Comparison of ENCODE assay signal across 30 cellular contexts in the genomic region with DNA sequence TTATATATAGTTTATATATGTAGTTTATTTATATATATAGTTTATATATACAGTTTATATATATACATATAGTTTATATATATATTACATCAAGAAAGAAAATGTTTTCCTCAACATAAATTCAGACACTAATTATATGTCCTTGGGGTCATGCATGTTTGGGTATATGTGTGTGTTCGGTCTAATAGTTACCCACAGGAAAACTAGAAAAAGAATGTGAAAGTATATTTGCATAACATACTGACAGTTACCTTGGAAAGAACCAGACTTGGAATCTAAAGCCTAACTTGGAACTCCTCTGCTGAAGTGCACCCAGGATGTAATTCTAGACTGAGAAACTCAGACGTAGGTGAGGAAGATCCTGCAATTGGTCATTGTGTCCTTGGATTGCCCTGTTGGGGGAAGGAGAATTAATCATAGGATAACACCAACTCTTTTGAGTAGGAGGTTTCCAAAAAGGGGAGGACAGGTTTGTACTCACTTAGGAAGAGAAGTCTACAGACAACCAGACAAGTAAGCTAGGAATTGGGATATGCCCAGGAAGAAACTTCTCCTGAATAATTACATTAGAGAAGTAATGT. TPM values are rescaled to one million over a fixed set of nuclear protein-coding genes. Genes with fewer than 3 reads are reported as not detected.
DNase-seq lines count a peak whose midpoint lies in the region; ATAC-seq, FAIRE-seq and TF ChIP-seq lines count a peak whose summit lies in the region.
"Had no signal": no experiment of that assay in that cellular context is flagged by ENCODE, and none has a peak within 500 bp of the region (broad histone marks: within the 10 kb centered on the region; RNA-seq: fewer than 3 reads in every experiment).

No MANE protein-coding gene starts in this region.

- POLR2A ChIA-PET in HEK293 (lab: Yijun Ruan, JAX), result no interaction called here
- POLR2A ChIA-PET in K562 (lab: Yijun Ruan, JAX), result no interaction called here

- FAIRE-seq in K562 (lab: Jason Lieb, UNC), result no peak
- FAIRE-seq: D721Med had no signal

- H2BK5ac ChIP-seq in mesenchymal stem cell (ENCODE audit: low read depth, low read length, poor library complexity, severe bottlenecking) (no peak overlapping the region), neuronal stem cell (ENCODE audit: low read length) (no peak overlapping the region)

- ATAC-seq in K562, result peak; percentile 50; the same call in 2 of the 3 replicates
- ATAC-seq: upper lobe of right lung had no signal

- in situ Hi-C loops in K562 (cut with MboI), result no loop called here

- H3K9me1 ChIP-seq in K562 (ENCODE audit: control insufficient read depth, insufficient read depth, low read length), result no peaks in the 10 kb centered on the region

- H3K36me3 ChIP-seq in HEK293 (ENCODE audit: control insufficient read depth in 2 of 2, insufficient read depth in 1 of 2, low read length in 2 of 2) (no peaks in the 10 kb centered on the region), K562 (ENCODE audit: control insufficient read depth, insufficient read depth, low read length) (no peaks in the 10 kb centered on the region), mesenchymal stem cell (ENCODE audit: control insufficient read depth in 1 of 2, insufficient read depth in 2 of 2, low read depth in 1 of 2, low read length in 2 of 2) (no peaks in the 10 kb centered on the region), neuronal stem cell (replicated peaks in 1 of 2; ENCODE audit: control insufficient read depth in 2 of 2, insufficient read depth in 2 of 2, low read length in 2 of 2) (no peaks in the 10 kb centered on the region)
- H3K36me3 ChIP-seq: ovary, suprapubic skin, upper lobe of right lung had no signal

- H3K9me3 Mint-ChIP-seq in activated naive CD4-positive, alpha-beta T cell treated with anti-CD3 and anti-CD28 coated beads, Interleukin-2, amount 10 ng/mL, durations not matched to agents 7 days and 5 days, result peaks cover 3% of the 10 kb centered on the region
- H3K9me3 Mint-ChIP-seq in activated naive CD4-positive, alpha-beta T cell treated with anti-CD3 and anti-CD28 coated beads for 36 hours, result no peaks in the 10 kb centered on the region
- H3K9me3 Mint-ChIP-seq: CD4-positive, alpha-beta T cell; HFFc6 had no signal

- no peaks in the 10 kb centered on the region for H3K79me1 ChIP-seq in mesenchymal stem cell (replicated peaks; ENCODE audit: low read length, poor library complexity, severe bottlenecking)
- no peaks in the 10 kb centered on the region for H3K79me1 ChIP-seq in neuronal stem cell (ENCODE audit: low read depth, low read length)

- no peak overlapping the region for H3K4me2 ChIP-seq in K562 (ENCODE audit: insufficient read depth, low read length)
- no peak overlapping the region for H3K4me2 ChIP-seq in mesenchymal stem cell (ENCODE audit: low read length, poor library complexity, severe bottlenecking)
- no peak overlapping the region for H3K4me2 ChIP-seq in neuronal stem cell (ENCODE audit: insufficient read depth, low read length, poor library complexity, severe bottlenecking)

- peaks cover 30% of the 10 kb centered on the region for H3K27me3 Mint-ChIP-seq in activated naive CD4-positive, alpha-beta T cell treated with anti-CD3 and anti-CD28 coated beads, Interleukin-2, amount 10 ng/mL, durations not matched to agents 7 days and 5 days
- H3K27me3 Mint-ChIP-seq in activated naive CD4-positive, alpha-beta T cell treated with anti-CD3 and anti-CD28 coated beads for 36 hours (ENCODE audit: low read depth), result no peaks in the 10 kb centered on the region

- 9% methylated on average over 2 of the region's 2 CpGs for WGBS in K562 (ENCODE audit: insufficient coverage, low coverage, missing lambda C conversion rate)
- WGBS in mesenchymal stem cell, result 78% methylated on average over 1 of the region's 2 CpGs
- no CpG with 5 or more reads among the region's 2 CpGs for WGBS in neuronal stem cell (ENCODE audit: extremely low coverage in 2 of 2, insufficient read length in 2 of 2, insufficient replicate concordance in 1 of 2), 2 donors

- H3K4me3 ChIP-seq in HEK293 (ENCODE audit: low read depth, low read length) (no peak overlapping the region), K562 (no peak overlapping the region), mesenchymal stem cell (ENCODE audit: insufficient read depth in 1 of 2, low read depth in 1 of 2, low read length in 2 of 2) (no peak overlapping the region), neuronal stem cell (ENCODE audit: low read length in 2 of 2) (no peak overlapping the region)
- H3K4me3 ChIP-seq: ovary, suprapubic skin, upper lobe of right lung had no signal

- H4K20me1 ChIP-seq in K562 (replicated peaks; ENCODE audit: control insufficient read depth, insufficient read depth, low read length), result no peaks in the 10 kb centered on the region

- H3K9ac ChIP-seq in K562 (ENCODE audit: insufficient read depth in 1 of 2, low read depth in 2 of 2, low read length in 2 of 2) (no peak overlapping the region), mesenchymal stem cell (ENCODE audit: low read length) (no peak overlapping the region), neuronal stem cell (ENCODE audit: low read depth, low read length, poor library complexity) (no peak overlapping the region)

- H2BK12ac ChIP-seq in mesenchymal stem cell (ENCODE audit: low read length in 2 of 2) (no peak overlapping the region), neuronal stem cell (ENCODE audit: low read length) (no peak overlapping the region)

- H3K27me3 ChIP-seq in K562 (ENCODE audit: control insufficient read depth in 2 of 2, insufficient read depth in 2 of 2, low read length in 2 of 2) (no peaks in the 10 kb centered on the region), mesenchymal stem cell (ENCODE audit: control insufficient read depth in 1 of 2, insufficient read depth in 1 of 2, low read length in 2 of 2) (no peaks in the 10 kb centered on the region), neuronal stem cell (ENCODE audit: control insufficient read depth in 3 of 3, insufficient read depth in 3 of 3, low read depth in 1 of 3, low read length in 3 of 3) (peaks cover 0 to under 1% (median 0%) of the 10 kb centered on the region in 3 experiments)
- H3K27me3 ChIP-seq: ovary, suprapubic skin, upper lobe of right lung had no signal

- H3K4me1 Mint-ChIP-seq in activated naive CD4-positive, alpha-beta T cell treated with anti-CD3 and anti-CD28 coated beads, Interleukin-2, amount 10 ng/mL, durations not matched to agents 7 days and 5 days, result no peaks in the 10 kb centered on the region
- no peaks in the 10 kb centered on the region for H3K4me1 Mint-ChIP-seq in activated naive CD4-positive, alpha-beta T cell treated with anti-CD3 and anti-CD28 coated beads for 36 hours (ENCODE audit: low read depth)
- H3K4me1 Mint-ChIP-seq: nephron progenitor cell had no signal

- BruUV-seq in K562 (replicated peaks; lab: Mats Ljungman, UMichigan), result no TSS peak

- H3K36me3 Mint-ChIP-seq in activated naive CD4-positive, alpha-beta T cell treated with anti-CD3 and anti-CD28 coated beads, Interleukin-2, amount 10 ng/mL, durations not matched to agents 7 days and 5 days, result no peaks in the 10 kb centered on the region
- H3K36me3 Mint-ChIP-seq in activated naive CD4-positive, alpha-beta T cell treated with anti-CD3 and anti-CD28 coated beads for 36 hours (ENCODE audit: low read depth), result no peaks in the 10 kb centered on the region

- no peak overlapping the region for H3K4me3 Mint-ChIP-seq in activated naive CD4-positive, alpha-beta T cell treated with anti-CD3 and anti-CD28 coated beads, Interleukin-2, amount 10 ng/mL, durations not matched to agents 7 days and 5 days
- H3K4me3 Mint-ChIP-seq in activated naive CD4-positive, alpha-beta T cell treated with anti-CD3 and anti-CD28 coated beads for 36 hours, result no peak overlapping the region
- H3K4me3 Mint-ChIP-seq: CD4-positive, alpha-beta T cell; HFFc6; nephron progenitor cell had no signal

- H2AK5ac ChIP-seq in mesenchymal stem cell (ENCODE audit: low read length, severe bottlenecking), result no peak overlapping the region
- no peak overlapping the region for H2AK5ac ChIP-seq in neuronal stem cell (ENCODE audit: low read depth, low read length)

- H3K18ac ChIP-seq in mesenchymal stem cell (ENCODE audit: low read depth in 1 of 2, low read length in 2 of 2) (no peak overlapping the region), neuronal stem cell (ENCODE audit: low read length) (no peak overlapping the region)

- H3K27ac ChIP-seq in HEK293 (ENCODE audit: extremely low read depth, low read depth, low read length) (no peak overlapping the region), K562 (ENCODE audit: extremely low read depth, low read depth, low read length) (no peak overlapping the region), mesenchymal stem cell (ENCODE audit: low read length, poor library complexity, severe bottlenecking) (no peak overlapping the region), neuronal stem cell (replicated peaks; ENCODE audit: low read length) (no peak overlapping the region)
- H3K27ac ChIP-seq: epithelial cell of prostate, ovary, suprapubic skin, upper lobe of right lung, VCaP had no signal

- H4K8ac ChIP-seq in mesenchymal stem cell (ENCODE audit: low read length), result no peak overlapping the region
- H4K8ac ChIP-seq in neuronal stem cell (ENCODE audit: low read depth, low read length), result no peak overlapping the region

- CTCF ChIA-PET in activated naive CD4-positive, alpha-beta T cell treated with anti-CD3 and anti-CD28 coated beads, Interleukin-2, amount 10 ng/mL, durations not matched to agents 7 days and 5 days (lab: Charles Lee), result no interaction called here
- CTCF ChIA-PET in activated naive CD4-positive, alpha-beta T cell treated with anti-CD3 and anti-CD28 coated beads for 36 hours (lab: Charles Lee), result no interaction called here
- CTCF ChIA-PET in HEK293 (lab: Yijun Ruan, JAX) (no interaction called here), K562 (lab: Yijun Ruan, JAX; ENCODE audit: low intra/inter-chr PET ratio) (no interaction called here)

- no peaks in the 10 kb centered on the region for H3K4me1 ChIP-seq in HEK293 (ENCODE audit: control insufficient read depth, insufficient read depth, low read length)
- H3K4me1 ChIP-seq in K562 (replicated peaks in 1 of 2; ENCODE audit: control insufficient read depth in 2 of 2, insufficient read depth in 2 of 2, low read length in 2 of 2), result no peaks in the 10 kb centered on the region
- no peaks in the 10 kb centered on the region for H3K4me1 ChIP-seq in mesenchymal stem cell (ENCODE audit: control insufficient read depth, insufficient read depth, low read depth, low read length)
- H3K4me1 ChIP-seq in neuronal stem cell (ENCODE audit: control insufficient read depth in 2 of 2, insufficient read depth in 1 of 2, low read depth in 1 of 2, low read length in 2 of 2), result no peaks in the 10 kb centered on the region
- H3K4me1 ChIP-seq: suprapubic skin, upper lobe of right lung had no signal

- DNase-seq in activated naive CD4-positive, alpha-beta T cell treated with anti-CD3 and anti-CD28 coated beads, Interleukin-2, amount 10 ng/mL, durations not matched to agents 7 days and 5 days, result no peak
- DNase-seq in activated naive CD4-positive, alpha-beta T cell treated with anti-CD3 and anti-CD28 coated beads for 36 hours, result no peak
- no peak for DNase-seq in K562 (ENCODE audit: extremely low read depth in 1 of 4, low spot score in 3 of 4)
- DNase-seq in mesenchymal stem cell, result no peak
- no peak for DNase-seq in putamen (ENCODE audit: low spot score)
- DNase-seq in neuronal stem cell (ENCODE audit: low spot score), result no peak
- DNase-seq in LoVo (ENCODE audit: low spot score), result no peak
- DNase-seq: 8988T; activated CD4-positive, alpha-beta T cell treated with anti-CD3 and anti-CD28 coated beads for 48 hours; activated gamma-delta T cell treated with Interleukin-2 at 50 U/mL for 16 hours; activated T-cell treated with anti-CD3 and anti-CD28 coated beads, Interleukin-2, amount 50 U/mL, for 1 hour; CD4-positive, alpha-beta T cell; cortex of kidney; DND-41; effector memory CD4-positive, alpha-beta T cell; GOT3; HFFc6; Kasumi-1; NCI-H1694; NCI-H82; nephron progenitor cell; ovary; retina; stimulated activated naive CD4-positive, alpha-beta T cell treated with Interleukin-2 at 50 U/mL for 16 hours; upper lobe of right lung had no signal

- TF ChIP-seq EP300 in K562 (IDR thresholded peaks at IDR 0.05; ENCODE audit: low read length), result no peak

- no peak for TF ChIP-seq POLR2A in K562 (conservative IDR thresholded peaks at IDR 0.05)

- intact Hi-C loops in activated naive CD4-positive, alpha-beta T cell treated with anti-CD3 and anti-CD28 coated beads for 36 hours (cut with micrococcal nuclease), result no loop called here
- intact Hi-C loops in K562 (cut with micrococcal nuclease), result no loop called here

- H3K14ac ChIP-seq in mesenchymal stem cell (ENCODE audit: low read length in 2 of 2), result no peak overlapping the region
- no peak overlapping the region for H3K14ac ChIP-seq in neuronal stem cell (ENCODE audit: low read length)

- H2BK15ac ChIP-seq in mesenchymal stem cell (ENCODE audit: low read depth, poor library complexity, severe bottlenecking) (no peak overlapping the region), neuronal stem cell (ENCODE audit: low read length) (no peak overlapping the region)

- TF ChIP-seq RAD21 in K562 (CRISPR knock-in tag; conservative IDR thresholded peaks at IDR 0.05 in 1 of 2, IDR thresholded peaks at IDR 0.05 in 1 of 2), result no peak

- no peaks in the 10 kb centered on the region for H3K79me2 ChIP-seq in K562 (ENCODE audit: control insufficient read depth, insufficient read depth, low read length)

- H2BK120ac ChIP-seq in mesenchymal stem cell (ENCODE audit: low read depth, low read length) (no peak overlapping the region), neuronal stem cell (ENCODE audit: low read depth, low read length) (no peak overlapping the region)

- H3K23ac ChIP-seq in mesenchymal stem cell (ENCODE audit: low read length in 2 of 2) (no peak overlapping the region), neuronal stem cell (ENCODE audit: low read depth, low read length, poor library complexity) (no peak overlapping the region)

- TF ChIP-seq CTCF in HEK293 (tag by site-specific recombination; IDR thresholded peaks at IDR 0.05) (no peak), K562 (IDR thresholded peaks at IDR 0.05 in 2 of 3, conservative IDR thresholded peaks at IDR 0.05 in 1 of 3; ENCODE audit: insufficient read depth in 2 of 3, low read depth in 1 of 3, low read length in 3 of 3) (no peak)

- H2AFZ ChIP-seq in K562 (ENCODE audit: low read depth, low read length), result no peak overlapping the region
- no peak overlapping the region for H2AFZ ChIP-seq in mesenchymal stem cell (ENCODE audit: low read depth, low read length)
- H2AFZ ChIP-seq in neuronal stem cell (ENCODE audit: low read length), result no peak overlapping the region

- peak overlapping the region; percentile 9 for H3K27ac Mint-ChIP-seq in activated naive CD4-positive, alpha-beta T cell treated with anti-CD3 and anti-CD28 coated beads, Interleukin-2, amount 10 ng/mL, durations not matched to agents 7 days and 5 days
- H3K27ac Mint-ChIP-seq in activated naive CD4-positive, alpha-beta T cell treated with anti-CD3 and anti-CD28 coated beads for 36 hours, result no peak overlapping the region
- H3K27ac Mint-ChIP-seq: CD4-positive, alpha-beta T cell; HFFc6; nephron progenitor cell had no signal

- H3K9me3 ChIP-seq in HEK293 (ENCODE audit: control insufficient read depth, insufficient read depth, low read depth, low read length) (no peaks in the 10 kb centered on the region), K562 (replicated peaks; ENCODE audit: control insufficient read depth, insufficient read depth, low read depth, low read length) (peaks cover 5% of the 10 kb centered on the region; the same call in 1 of the 2 replicates), mesenchymal stem cell (ENCODE audit: control insufficient read depth, low read length) (no peaks in the 10 kb centered on the region), neuronal stem cell (replicated peaks in 1 of 2; ENCODE audit: control insufficient read depth in 2 of 2, insufficient read depth in 1 of 2, low read depth in 1 of 2, low read length in 2 of 2) (peaks cover 3 to 4% of the 10 kb centered on the region in 2 donors)
- H3K9me3 ChIP-seq: ovary, suprapubic skin, upper lobe of right lung had no signal

- H3K4ac ChIP-seq in mesenchymal stem cell (ENCODE audit: low read depth in 1 of 2, low read length in 2 of 2), result no peak overlapping the region
- H3K4ac ChIP-seq in neuronal stem cell (ENCODE audit: low read length), result no peak overlapping the region

- no peak overlapping the region for H4K91ac ChIP-seq in mesenchymal stem cell (ENCODE audit: low read length)
- H4K91ac ChIP-seq in neuronal stem cell (ENCODE audit: low read depth, low read length, poor library complexity), result no peak overlapping the region

RNA-seq across cellular contexts. Expression of gene SLC25A12, which starts 8.9 kb away (rescaled TPM):
- total RNA-seq in activated naive CD4-positive, alpha-beta T cell treated with anti-CD3 and anti-CD28 coated beads for 36 hours, result 10 to 100 TPM; 15.0 to 17.4 TPM
- 36.2 and 70.5 TPM in 2 replicates for total RNA-seq in K562 (2011; cell fraction: chromatin; rRNA removed; ENCODE audit: low replicate concordance)
- 12.8 and 19.2 TPM in 2 replicates for total RNA-seq in K562 (2011; cell fraction: nucleolus; rRNA removed)
- 30.2 and 31.1 TPM in 2 replicates for total RNA-seq in K562 (2011; cell fraction: nucleoplasm; rRNA removed)
- total RNA-seq in K562 (2014; rRNA removed) (13.5 and 17.5 TPM in 2 replicates), K562 (2014; rRNA removed; fragmentation: Illumina TruSeq; extraction: Trizol) (23.8 and 24.6 TPM in 2 replicates), K562 (2015; rRNA removed; fragmentation: Illumina TruSeq; extraction: Trizol) (22.6 and 22.7 TPM in 2 replicates), K562 (2021) (20.5 and 21.3 TPM in 2 replicates)
- polyA plus RNA-seq in K562 (2011; rRNA removed) (27.1 and 36.5 TPM in 2 replicates), K562 (2014; fragmentation: Illumina TruSeq; extraction: Trizol) (20.3 and 21.7 TPM in 2 replicates), K562 (2014; fragmentation: Nextera tagmentation; extraction: Ambion mirVana) (10 to 100 TPM; 18.3 to 31.5 TPM), K562 (2014; rRNA removed) (17.6 and 23.2 TPM in 2 replicates)
- 14.3 and 17.6 TPM in 2 replicates for polyA plus RNA-seq in K562 (2011; cell fraction: cytosol; rRNA removed)
- 33.7 and 36.3 TPM in 2 replicates for polyA plus RNA-seq in K562 (2011; cell fraction: nucleus; rRNA removed)
- polyA plus RNA-seq in K562 (2012), result 14.2 and 15.0 TPM in 2 replicates
- 41.6 and 43.3 TPM in 2 replicates for polyA minus RNA-seq in K562 (2011; rRNA and poly(A)+ RNA removed)
- polyA minus RNA-seq in K562 (2011; cell fraction: cytosol; rRNA and poly(A)+ RNA removed), result 12.9 and 19.3 TPM in 2 replicates
- polyA minus RNA-seq in K562 (2011; cell fraction: nucleus; rRNA and poly(A)+ RNA removed), result 17.6 and 21.2 TPM in 2 replicates
- 14.0 TPM for polyA plus RNA-seq in mesenchymal stem cell (2013, experiment 1 of 2)
- 13.7 TPM for polyA plus RNA-seq in mesenchymal stem cell (2013, experiment 2 of 2)
- 1.3 TPM for polyA plus RNA-seq in neuronal stem cell (2013, experiment 1 of 2)
- 1.5 TPM for polyA plus RNA-seq in neuronal stem cell (2013, experiment 2 of 2)

RNA-seq across cellular contexts. Expression of gene HAT1, which starts 19.3 kb away (rescaled TPM):
- 10 to 100 TPM; 74.6 to 77.2 TPM for total RNA-seq in activated naive CD4-positive, alpha-beta T cell treated with anti-CD3 and anti-CD28 coated beads for 36 hours
- 45.2 and 99.1 TPM in 2 replicates for total RNA-seq in K562 (2011; cell fraction: chromatin; rRNA removed; ENCODE audit: low replicate concordance)
- 30.7 and 34.7 TPM in 2 replicates for total RNA-seq in K562 (2011; cell fraction: nucleolus; rRNA removed)
- 57.9 and 59.7 TPM in 2 replicates for total RNA-seq in K562 (2011; cell fraction: nucleoplasm; rRNA removed)
- total RNA-seq in K562 (2014; rRNA removed), result 104 and 125 TPM in 2 replicates
- total RNA-seq in K562 (2014; rRNA removed; fragmentation: Illumina TruSeq; extraction: Trizol), result 216 and 262 TPM in 2 replicates
- total RNA-seq in K562 (2015; rRNA removed; fragmentation: Illumina TruSeq; extraction: Trizol), result 159 and 171 TPM in 2 replicates
- total RNA-seq in K562 (2021), result 148 and 162 TPM in 2 replicates
- 176 and 298 TPM in 2 replicates for polyA plus RNA-seq in K562 (2011; rRNA removed)
- polyA plus RNA-seq in K562 (2011; cell fraction: cytosol; rRNA removed), result 44.8 and 95.3 TPM in 2 replicates
- 22.2 and 34.5 TPM in 2 replicates for polyA plus RNA-seq in K562 (2011; cell fraction: nucleus; rRNA removed)
- 157 and 173 TPM in 2 replicates for polyA plus RNA-seq in K562 (2012)
- 243 and 269 TPM in 2 replicates for polyA plus RNA-seq in K562 (2014; fragmentation: Illumina TruSeq; extraction: Trizol)
- 100 to 1,000 TPM; 369 to 384 TPM for polyA plus RNA-seq in K562 (2014; fragmentation: Nextera tagmentation; extraction: Ambion mirVana)
- 217 and 244 TPM in 2 replicates for polyA plus RNA-seq in K562 (2014; rRNA removed)
- 190 and 212 TPM in 2 replicates for polyA minus RNA-seq in K562 (2011; rRNA and poly(A)+ RNA removed)
- 43.4 and 67.5 TPM in 2 replicates for polyA minus RNA-seq in K562 (2011; cell fraction: cytosol; rRNA and poly(A)+ RNA removed)
- 25.4 and 46.1 TPM in 2 replicates for polyA minus RNA-seq in K562 (2011; cell fraction: nucleus; rRNA and poly(A)+ RNA removed)
- polyA plus RNA-seq in mesenchymal stem cell (2013, experiment 1 of 2), result 26.5 TPM
- polyA plus RNA-seq in mesenchymal stem cell (2013, experiment 2 of 2), result 29.2 TPM
- 61.3 TPM for polyA plus RNA-seq in neuronal stem cell (2013, experiment 1 of 2)
- polyA plus RNA-seq in neuronal stem cell (2013, experiment 2 of 2), result 62.4 TPM
